ENCODE assay signal across 9 cellular contexts in genomic region chr16:11379420-11379819, GRCh38. TPM values are rescaled to one million over a fixed set of nuclear protein-coding genes. Genes with fewer than 3 reads are reported as not detected.
DNase-seq lines count a peak whose midpoint lies in the region; ATAC-seq and TF ChIP-seq lines count a peak whose summit lies in the region.
"Had no signal": no experiment of that assay in that cellular context is flagged by ENCODE, and none has a peak within 500 bp of the region (broad histone marks: within the 10 kb centered on the region; RNA-seq: fewer than 3 reads in every experiment).

No MANE protein-coding gene starts in this region.

- TF ChIP-seq POLR2A in Peyer's patch (IDR thresholded peaks at IDR 0.05): no peak

- H2AFZ ChIP-seq in neural progenitor cell (replicated peaks): no peak overlapping the region

- H3K27ac ChIP-seq in neural progenitor cell (no peak overlapping the region), Peyer's patch (no peak overlapping the region)
- H3K27ac ChIP-seq: C4-2B had no signal

- no peaks in the 10 kb centered on the region for H3K36me3 ChIP-seq in neural progenitor cell
- H3K36me3 ChIP-seq in Peyer's patch: no peaks in the 10 kb centered on the region

- peaks cover 20% of the 10 kb centered on the region for H3K4me1 Mint-ChIP-seq in activated T-cell treated with anti-CD3 and anti-CD28 coated beads, Interleukin-2, amount 50 U/mL, for 24 hours (ENCODE audit: low read depth)
- H3K4me1 Mint-ChIP-seq in activated T-helper 2 cell treated with anti-CD3 and anti-CD28 coated beads, Interferon-gamma antibody, Interleukin-2, Interleukin-4, amounts not matched to agents 10 μg/mL and 5 μg/mL and 100 μg/mL, durations not matched to agents 14 hours and 24 hours and 36 hours (ENCODE audit: low read depth): peaks cover 26% of the 10 kb centered on the region
- peaks cover 24% of the 10 kb centered on the region for H3K4me1 Mint-ChIP-seq in stimulated activated effector memory CD8-positive, alpha-beta T cell treated with anti-CD3 and anti-CD28 coated beads, Interleukin-12 subunit alpha, Interleukin-12 subunit beta, amount 100 ng/mL, for 72 hours
- peaks cover 3% of the 10 kb centered on the region for H3K4me1 Mint-ChIP-seq in neural progenitor cell

- no peaks in the 10 kb centered on the region for H3K79me2 ChIP-seq in neural progenitor cell (ENCODE audit: low read depth)

- H3K9me3 Mint-ChIP-seq in activated T-cell treated with anti-CD3 and anti-CD28 coated beads, Interleukin-2, amount 50 U/mL, for 24 hours: peaks cover 4% of the 10 kb centered on the region
- peaks cover 10% of the 10 kb centered on the region for H3K9me3 Mint-ChIP-seq in activated T-helper 2 cell treated with anti-CD3 and anti-CD28 coated beads, Interferon-gamma antibody, Interleukin-2, Interleukin-4, amounts not matched to agents 10 μg/mL and 5 μg/mL and 100 μg/mL, durations not matched to agents 14 hours and 24 hours and 36 hours
- no peaks in the 10 kb centered on the region for H3K9me3 Mint-ChIP-seq in stimulated activated effector memory CD8-positive, alpha-beta T cell treated with anti-CD3 and anti-CD28 coated beads, Interleukin-12 subunit alpha, Interleukin-12 subunit beta, amount 100 ng/mL, for 72 hours
- no peaks in the 10 kb centered on the region for H3K9me3 Mint-ChIP-seq in neural progenitor cell

- no peak overlapping the region for H3K4me2 ChIP-seq in neural progenitor cell

- intact Hi-C loops in activated T-helper 2 cell treated with anti-CD3 and anti-CD28 coated beads, Interferon-gamma antibody, Interleukin-2, Interleukin-4, amounts not matched to agents 10 μg/mL and 5 μg/mL and 100 μg/mL, durations not matched to agents 14 hours and 24 hours and 36 hours (cut with micrococcal nuclease): loop anchor here (1.0 to 2.0 kb wide), 4 partner anchors 25 to 423 kb away; no protein-coding TSS in a partner anchor

- H3K27me3 Mint-ChIP-seq in activated T-cell treated with anti-CD3 and anti-CD28 coated beads, Interleukin-2, amount 50 U/mL, for 24 hours: no peaks in the 10 kb centered on the region
- H3K27me3 Mint-ChIP-seq in activated T-helper 2 cell treated with anti-CD3 and anti-CD28 coated beads, Interferon-gamma antibody, Interleukin-2, Interleukin-4, amounts not matched to agents 10 μg/mL and 5 μg/mL and 100 μg/mL, durations not matched to agents 14 hours and 24 hours and 36 hours (ENCODE audit: low read depth): no peaks in the 10 kb centered on the region
- H3K27me3 Mint-ChIP-seq in neural progenitor cell (ENCODE audit: insufficient read depth, low read depth): peaks cover 2% of the 10 kb centered on the region

- TF ChIP-seq CTCF in neural progenitor cell (IDR thresholded peaks at IDR 0.05) (no peak), Peyer's patch (IDR thresholded peaks at IDR 0.05) (no peak)

- no peaks in the 10 kb centered on the region for H3K36me3 Mint-ChIP-seq in activated T-cell treated with anti-CD3 and anti-CD28 coated beads, Interleukin-2, amount 50 U/mL, for 24 hours (ENCODE audit: low read depth)
- H3K36me3 Mint-ChIP-seq in activated T-helper 2 cell treated with anti-CD3 and anti-CD28 coated beads, Interferon-gamma antibody, Interleukin-2, Interleukin-4, amounts not matched to agents 10 μg/mL and 5 μg/mL and 100 μg/mL, durations not matched to agents 14 hours and 24 hours and 36 hours (ENCODE audit: low read depth): peaks cover 39% of the 10 kb centered on the region
- H3K36me3 Mint-ChIP-seq in stimulated activated effector memory CD8-positive, alpha-beta T cell treated with anti-CD3 and anti-CD28 coated beads, Interleukin-12 subunit alpha, Interleukin-12 subunit beta, amount 100 ng/mL, for 72 hours: no peaks in the 10 kb centered on the region
- H3K36me3 Mint-ChIP-seq in neural progenitor cell: peaks cover 2% of the 10 kb centered on the region

- H3K9ac ChIP-seq in neural progenitor cell: no peak overlapping the region

- no peaks in the 10 kb centered on the region for H3K27me3 ChIP-seq in neural progenitor cell
- H3K27me3 ChIP-seq in Peyer's patch: no peaks in the 10 kb centered on the region

- no peak overlapping the region for H3K4me3 ChIP-seq in neural progenitor cell
- H3K4me3 ChIP-seq in Peyer's patch: no peak overlapping the region

- peak overlapping the region; percentile 15 for H3K4me3 Mint-ChIP-seq in activated T-cell treated with anti-CD3 and anti-CD28 coated beads, Interleukin-2, amount 50 U/mL, for 24 hours
- H3K4me3 Mint-ChIP-seq in activated T-helper 2 cell treated with anti-CD3 and anti-CD28 coated beads, Interferon-gamma antibody, Interleukin-2, Interleukin-4, amounts not matched to agents 10 μg/mL and 5 μg/mL and 100 μg/mL, durations not matched to agents 14 hours and 24 hours and 36 hours (ENCODE audit: low read depth): no peak overlapping the region
- peak overlapping the region; percentile 24 for H3K4me3 Mint-ChIP-seq in stimulated activated effector memory CD8-positive, alpha-beta T cell treated with anti-CD3 and anti-CD28 coated beads, Interleukin-12 subunit alpha, Interleukin-12 subunit beta, amount 100 ng/mL, for 72 hours
- no peak overlapping the region for H3K4me3 Mint-ChIP-seq in neural progenitor cell

- H4K20me1 ChIP-seq in neural progenitor cell (ENCODE audit: low read depth): no peaks in the 10 kb centered on the region

- H3K4me1 ChIP-seq in neural progenitor cell (no peaks in the 10 kb centered on the region), Peyer's patch (no peaks in the 10 kb centered on the region)

- H3K9me3 ChIP-seq in neural progenitor cell (ENCODE audit: low read depth): no peaks in the 10 kb centered on the region
- no peaks in the 10 kb centered on the region for H3K9me3 ChIP-seq in Peyer's patch

- no peaks in the 10 kb centered on the region for H3F3A ChIP-seq in neural progenitor cell (ENCODE audit: low read depth)

- H3K27ac Mint-ChIP-seq in activated T-cell treated with anti-CD3 and anti-CD28 coated beads, Interleukin-2, amount 50 U/mL, for 24 hours: peak overlapping the region; percentile 80
- peak overlapping the region; percentile 74 for H3K27ac Mint-ChIP-seq in activated T-helper 2 cell treated with anti-CD3 and anti-CD28 coated beads, Interferon-gamma antibody, Interleukin-2, Interleukin-4, amounts not matched to agents 10 μg/mL and 5 μg/mL and 100 μg/mL, durations not matched to agents 14 hours and 24 hours and 36 hours
- peak overlapping the region; percentile 11 for H3K27ac Mint-ChIP-seq in stimulated activated effector memory CD8-positive, alpha-beta T cell treated with anti-CD3 and anti-CD28 coated beads, Interleukin-12 subunit alpha, Interleukin-12 subunit beta, amount 100 ng/mL, for 72 hours
- no peak overlapping the region for H3K27ac Mint-ChIP-seq in neural progenitor cell

- ATAC-seq in HG03064 (IDR thresholded peaks at IDR 0.05; ENCODE audit: low read depth, unreplicated experiment): peak; percentile 56
- ATAC-seq in stimulated activated effector memory CD8-positive, alpha-beta T cell treated with anti-CD3 and anti-CD28 coated beads, Interleukin-12 subunit alpha, Interleukin-12 subunit beta, amount 100 ng/mL, for 72 hours: peak; percentile 97

- peak; percentile 45 for DNase-seq in activated T-cell treated with anti-CD3 and anti-CD28 coated beads, Interleukin-2, amount 50 U/mL, for 24 hours
- DNase-seq in activated T-cell treated with anti-CD3 and anti-CD28 coated beads for 4 hours: no peak
- DNase-seq in activated T-helper 2 cell treated with anti-CD3 and anti-CD28 coated beads, Interferon-gamma antibody, Interleukin-2, Interleukin-4, amounts not matched to agents 10 μg/mL and 5 μg/mL and 100 μg/mL, durations not matched to agents 14 hours and 24 hours and 36 hours (ENCODE audit: low spot score): no peak
- peak; percentile 30 to 80 for DNase-seq in stimulated activated effector memory CD8-positive, alpha-beta T cell treated with anti-CD3 and anti-CD28 coated beads, Interleukin-12 subunit alpha, Interleukin-12 subunit beta, amount 100 ng/mL, for 72 hours (ENCODE audit: low spot score in 2 of 2)
- DNase-seq in neural progenitor cell (ENCODE audit: low spot score): no peak
- no peak for DNase-seq in Peyer's patch
- DNase-seq in SK-N-DZ (ENCODE audit: low spot score): no peak

RNA-seq across cellular contexts. Expression of gene RMI2, which starts 34.2 kb away (rescaled TPM):
- total RNA-seq in activated T-helper 2 cell treated with anti-CD3 and anti-CD28 coated beads, Interferon-gamma antibody, Interleukin-2, Interleukin-4, amounts not matched to agents 10 μg/mL and 5 μg/mL and 100 μg/mL, durations not matched to agents 14 hours and 24 hours and 36 hours: 65.2 and 67.4 TPM in 2 replicates
- total RNA-seq in neural progenitor cell (ENCODE audit: low replicate concordance) (56.1 and 68.6 TPM in 2 replicates), Peyer's patch (1 to 10 TPM; 2.3 to 6.6 (median 3.5) TPM)
- polyA plus RNA-seq in SK-N-DZ (2014; cell fraction: cytosol; rRNA removed): 73.7 and 89.4 TPM in 2 replicates
- 36.9 and 47.1 TPM in 2 replicates for polyA plus RNA-seq in SK-N-DZ (2014; cell fraction: nucleus; rRNA removed)

Comparison
In these comparisons a context has a peak if more than half of its experiments do, and no peak if none do; other contexts are left out.
1. DNase-seq: peak in activated T-cell treated with anti-CD3 and anti-CD28 coated beads, Interleukin-2, amount 50 U/mL, for 24 hours (single experiment) and stimulated activated effector memory CD8-positive, alpha-beta T cell treated with anti-CD3 and anti-CD28 coated beads, Interleukin-12 subunit alpha, Interleukin-12 subunit beta, amount 100 ng/mL, for 72 hours (2 of 2); none in activated T-cell treated with anti-CD3 and anti-CD28 coated beads for 4 hours (single experiment), activated T-helper 2 cell treated with anti-CD3 and anti-CD28 coated beads, Interferon-gamma antibody, Interleukin-2, Interleukin-4, amounts not matched to agents 10 μg/mL and 5 μg/mL and 100 μg/mL, durations not matched to agents 14 hours and 24 hours and 36 hours (single experiment), neural progenitor cell (single experiment), Peyer's patch (0 of 3) and SK-N-DZ (single experiment).
2. H3K4me3 Mint-ChIP-seq: peak in activated T-cell treated with anti-CD3 and anti-CD28 coated beads, Interleukin-2, amount 50 U/mL, for 24 hours (single experiment) and stimulated activated effector memory CD8-positive, alpha-beta T cell treated with anti-CD3 and anti-CD28 coated beads, Interleukin-12 subunit alpha, Interleukin-12 subunit beta, amount 100 ng/mL, for 72 hours (single experiment); none in activated T-helper 2 cell treated with anti-CD3 and anti-CD28 coated beads, Interferon-gamma antibody, Interleukin-2, Interleukin-4, amounts not matched to agents 10 μg/mL and 5 μg/mL and 100 μg/mL, durations not matched to agents 14 hours and 24 hours and 36 hours (single experiment) and neural progenitor cell (single experiment).